ENCODE assay signal across 8 cellular contexts in genomic region chr11:62508336-62509058, GRCh38. TPM values are rescaled to one million over a fixed set of nuclear protein-coding genes. Genes with fewer than 3 reads are reported as not detected.
A peak's percentile ranks its signal among the peaks of the same experiment; 100 is the strongest.
DNase-seq lines count a peak whose midpoint lies in the region; ATAC-seq and TF ChIP-seq lines count a peak whose summit lies in the region.

No MANE protein-coding gene starts in this region.

- intact Hi-C loops in Right ventricle myocardium superior (cut with DNase I) = loop anchor here (5.0 kb wide), 1 partner anchor 34 kb away; no protein-coding TSS in a partner anchor

- H3K4me1 ChIP-seq in ES-I3 (ENCODE audit: insufficient read depth, low read length) (peaks cover 19% of the 10 kb centered on the region), adipocyte (ENCODE audit: control insufficient read depth, insufficient read depth, low read length) (peaks cover 36% of the 10 kb centered on the region)

- peak; percentile 65 for TF ChIP-seq CTCF in osteocyte (IDR thresholded peaks at IDR 0.05)

- H3K27me3 ChIP-seq in adipocyte (replicated peaks; ENCODE audit: control insufficient read depth, insufficient read depth, low read length) = no peaks in the 10 kb centered on the region

- ATAC-seq in Right ventricle myocardium superior (ENCODE audit: poor library complexity) = peak; percentile 85
- ATAC-seq in HG02840 (IDR thresholded peaks at IDR 0.05; ENCODE audit: low FRiP score, unreplicated experiment) = no peak

- H3K9me3 Mint-ChIP-seq in osteocyte (ENCODE audit: unreplicated experiment) = no peaks in the 10 kb centered on the region

- DNase-seq in NAMALWA (ENCODE audit: low spot score) (peak; percentile 15), adipocyte (ENCODE audit: low read depth) (peak; percentile 89), Right ventricle myocardium superior (peak; percentile 89), osteocyte (ENCODE audit: extremely low spot score, unreplicated experiment) (peak; percentile 91), NCI-H2196 (lab: John Stamatoyannopoulos, UW; ENCODE audit: unreplicated experiment) (no peak)
- no peak for DNase-seq in stimulated activated CD4-positive, alpha-beta T cell treated with anti-CD3 and anti-CD28 coated beads, Interleukin-4, amount 100 ng/mL, for 1 hour

- peak overlapping the region; percentile 56 for H3K4me3 ChIP-seq in adipocyte (ENCODE audit: low read length)

- H3K9me3 ChIP-seq in ES-I3 (ENCODE audit: control insufficient read depth, insufficient read depth, low read length) (no peaks in the 10 kb centered on the region), adipocyte (ENCODE audit: control insufficient read depth, low read length) (no peaks in the 10 kb centered on the region)

- no peaks in the 10 kb centered on the region for H3K27me3 Mint-ChIP-seq in osteocyte (ENCODE audit: unreplicated experiment)

- H3K36me3 Mint-ChIP-seq in osteocyte (ENCODE audit: unreplicated experiment) = no peaks in the 10 kb centered on the region

- H3K27ac Mint-ChIP-seq in osteocyte (ENCODE audit: unreplicated experiment) = peak overlapping the region; percentile 94

- H3K36me3 ChIP-seq in ES-I3 (ENCODE audit: insufficient read depth, low read length) = no peaks in the 10 kb centered on the region
- no peaks in the 10 kb centered on the region for H3K36me3 ChIP-seq in adipocyte (ENCODE audit: control insufficient read depth, insufficient read depth, low read length, severe bottlenecking)

- H3K4me3 Mint-ChIP-seq in osteocyte (ENCODE audit: unreplicated experiment) = peak overlapping the region; percentile 52

- H3K9ac ChIP-seq in ES-I3 (ENCODE audit: low read depth, low read length) = peak overlapping the region; percentile 33
- peak overlapping the region; percentile 73 for H3K9ac ChIP-seq in adipocyte (ENCODE audit: low read length)

- peaks cover 46% of the 10 kb centered on the region for H3K4me1 Mint-ChIP-seq in osteocyte (ENCODE audit: unreplicated experiment)

RNA-seq across cellular contexts. Expression of gene AHNAK, which starts 38.1 kb away (rescaled TPM):
- 318 TPM for total RNA-seq in Right ventricle myocardium superior
- total RNA-seq in osteocyte = 462 and 503 TPM in 2 replicates

Comparison
In these comparisons a context has a peak if more than half of its experiments do, and no peak if none do; other contexts are left out.
1. DNase-seq: peak in NAMALWA (single experiment), adipocyte (single experiment), Right ventricle myocardium superior (single experiment) and osteocyte (single experiment); none in stimulated activated CD4-positive, alpha-beta T cell treated with anti-CD3 and anti-CD28 coated beads, Interleukin-4, amount 100 ng/mL, for 1 hour (single experiment) and NCI-H2196 (single experiment).